Comparison of ENCODE assay signal across 18 cellular contexts in genomic region chr7:75843470-75844116, GRCh38. TPM values are rescaled to one million over a fixed set of nuclear protein-coding genes. Genes with fewer than 3 reads are reported as not detected.
DNase-seq lines count a peak whose midpoint lies in the region; ATAC-seq, FAIRE-seq and TF ChIP-seq lines count a peak whose summit lies in the region.
"Had no signal": no experiment of that assay in that cellular context is flagged by ENCODE, and none has a peak within 500 bp of the region (broad histone marks: within the 10 kb centered on the region; RNA-seq: fewer than 3 reads in every experiment).

No MANE protein-coding gene starts in this region.

- no peak overlapping the region for H2AFZ ChIP-seq in astrocyte (ENCODE audit: low read depth, low read length)

- H3K4me3 Mint-ChIP-seq in astrocyte (ENCODE audit: unreplicated experiment) (no peak overlapping the region), mesothelial cell of epicardium (no peak overlapping the region)

- H3K27ac ChIP-seq in AG04450 (ENCODE audit: low read depth, low read length) (peak overlapping the region; percentile 84), astrocyte (ENCODE audit: low read depth, low read length) (peak overlapping the region; percentile 17)
- H3K27ac ChIP-seq: tibial artery had no signal

- H3K9me3 Mint-ChIP-seq in astrocyte (ENCODE audit: unreplicated experiment): peaks cover 3% of the 10 kb centered on the region
- H3K9me3 Mint-ChIP-seq in mesothelial cell of epicardium: no peaks in the 10 kb centered on the region

- H3K4me1 Mint-ChIP-seq in astrocyte (ENCODE audit: low read depth, unreplicated experiment) (peaks cover 9% of the 10 kb centered on the region), mesothelial cell of epicardium (peaks cover 16% of the 10 kb centered on the region)

- no peaks in the 10 kb centered on the region for H3K9me3 ChIP-seq in AG04450 (ENCODE audit: control insufficient read depth, insufficient read depth, low read length)
- H3K9me3 ChIP-seq in astrocyte (ENCODE audit: insufficient read depth, low read depth, low read length): no peaks in the 10 kb centered on the region
- H3K9me3 ChIP-seq: tibial artery had no signal

- FAIRE-seq in astrocyte (lab: Jason Lieb, UNC): no peak
- FAIRE-seq: colon, RCC 7860 had no signal

- peak overlapping the region; percentile 24 for H3K9ac ChIP-seq in astrocyte (ENCODE audit: low read length)

- DNase-seq in AG04450 (ENCODE audit: low read depth, low spot score) (no peak), ELF-1 (ENCODE audit: low read depth, low spot score) (peak; percentile 63), astrocyte (ENCODE audit: low read depth) (no peak), mesothelial cell of epicardium (ENCODE audit: low spot score in 2 of 2, unreplicated experiment in 2 of 2) (no peak), NAMALWA (ENCODE audit: low spot score) (no peak), NCI-H146 treated with DMSO at 0.1 percent for 48 hours (lab: John Stamatoyannopoulos, UW; ENCODE audit: unreplicated experiment) (no peak)
- DNase-seq: activated gamma-delta T cell, GOT3, NCI-H1048, NCI-H2171, NCI-H748 treated with DMSO at 0.1 percent for 48 hours had no signal

- no peak overlapping the region for H3K27ac Mint-ChIP-seq in astrocyte (ENCODE audit: unreplicated experiment)
- peak overlapping the region; percentile 84 for H3K27ac Mint-ChIP-seq in mesothelial cell of epicardium

- H4K20me1 ChIP-seq in astrocyte (ENCODE audit: insufficient read depth, low read length): no peaks in the 10 kb centered on the region

- H3K36me3 ChIP-seq in astrocyte (ENCODE audit: insufficient read depth, low read length): no peaks in the 10 kb centered on the region
- H3K36me3 ChIP-seq: tibial artery had no signal

- peaks cover 11% of the 10 kb centered on the region for H3K4me1 ChIP-seq in astrocyte (ENCODE audit: insufficient read depth, low read length)

- H3K4me2 ChIP-seq in astrocyte (ENCODE audit: low read length): peak overlapping the region; percentile 76

- TF ChIP-seq CTCF in AG04450 (IDR thresholded peaks at IDR 0.05; ENCODE audit: low read depth, low read length) (no peak), astrocyte (IDR thresholded peaks at IDR 0.05; ENCODE audit: insufficient read depth, low read depth, low read length) (no peak), mesothelial cell of epicardium (IDR thresholded peaks at IDR 0.05; ENCODE audit: unreplicated experiment) (no peak)

- H3K4me3 ChIP-seq in AG04450 (ENCODE audit: low read depth, low read length) (no peak overlapping the region), astrocyte (ENCODE audit: insufficient read depth, low read depth, low read length) (no peak overlapping the region)
- H3K4me3 ChIP-seq: skin epidermis, tibial artery had no signal

- ATAC-seq in HG02623 (IDR thresholded peaks at IDR 0.05; ENCODE audit: unreplicated experiment): no peak
- ATAC-seq in GM21786 (IDR thresholded peaks at IDR 0.05; ENCODE audit: unreplicated experiment): no peak

- no peaks in the 10 kb centered on the region for H3K36me3 Mint-ChIP-seq in astrocyte (ENCODE audit: low read depth, unreplicated experiment)
- no peaks in the 10 kb centered on the region for H3K36me3 Mint-ChIP-seq in mesothelial cell of epicardium

- POLR2A ChIA-PET in AG04450 (lab: Yijun Ruan, JAX): interaction anchor here (1.7 kb wide), 1 partner anchor 18 kb away, joined by 12 read pairs; no protein-coding TSS in a partner anchor

- H3K27me3 ChIP-seq in AG04450 (ENCODE audit: control insufficient read depth, insufficient read depth, low read length) (no peaks in the 10 kb centered on the region), astrocyte (ENCODE audit: insufficient read depth, low read length) (no peaks in the 10 kb centered on the region)
- H3K27me3 ChIP-seq: tibial artery had no signal

- no peaks in the 10 kb centered on the region for H3K79me2 ChIP-seq in astrocyte (ENCODE audit: insufficient read depth, low read length)

- H3K27me3 Mint-ChIP-seq in astrocyte (ENCODE audit: low read depth, unreplicated experiment): peaks cover 8% of the 10 kb centered on the region
- no peaks in the 10 kb centered on the region for H3K27me3 Mint-ChIP-seq in mesothelial cell of epicardium (ENCODE audit: low read depth)

- CTCF ChIA-PET in AG04450 (lab: Charles Lee): interaction anchor here (2.0 kb wide), 1 partner anchor 177 kb away, joined by 5 read pairs; no protein-coding TSS in a partner anchor

RNA-seq across cellular contexts. Expression of gene CCL24, which starts 30.0 kb away (rescaled TPM):
- not detected in 2 replicates for polyA plus RNA-seq in AG04450 (2011; rRNA removed)
- polyA minus RNA-seq in AG04450 (2011; rRNA and poly(A)+ RNA removed): not detected in 2 replicates
- not detected in 2 replicates for total RNA-seq in astrocyte
- total RNA-seq in mesothelial cell of epicardium: not detected in 3 replicates
- total RNA-seq: posterior vena cava had no signal

RNA-seq across cellular contexts. Expression of gene RHBDD2, which starts 35.2 kb away (rescaled TPM):
- polyA plus RNA-seq in AG04450 (2011; rRNA removed): 34.9 and 50.0 TPM in 2 replicates
- 34.2 and 38.4 TPM in 2 replicates for polyA minus RNA-seq in AG04450 (2011; rRNA and poly(A)+ RNA removed)
- total RNA-seq in astrocyte (54.7 and 55.0 TPM in 2 replicates), mesothelial cell of epicardium (52.5 to 54.7 TPM (median 53.7 TPM) in 3 replicates)
